Comparison of ENCODE assay signal across 27 cellular contexts in genomic region chr2:189862751-189863150, GRCh38.
"Had no signal": no experiment of that assay in that cellular context is flagged by ENCODE, and none has a peak within 500 bp of the region (broad histone marks: within the 10 kb centered on the region; RNA-seq: fewer than 3 reads in every experiment).

No MANE protein-coding gene starts in this region.

- H3K27me3 ChIP-seq: breast epithelium, esophagus squamous epithelium, heart left ventricle, spleen, tibial nerve had no signal

- DNase-seq: activated CD4-positive, alpha-beta T cell treated with anti-CD3 and anti-CD28 coated beads for 4 hours; activated CD4-positive, alpha-beta T cell treated with anti-CD3 and anti-CD28 coated beads, Interleukin-2, amount 50 U/mL, for 4 hours; activated CD8-positive, alpha-beta memory T cell treated with anti-CD3 and anti-CD28 coated beads for 24 hours; activated gamma-delta T cell; activated naive CD4-positive, alpha-beta T cell treated with anti-CD3 and anti-CD28 coated beads, Interleukin-2, amount 10 ng/mL, durations not matched to agents 7 days and 5 days; activated naive CD8-positive, alpha-beta T cell treated with anti-CD3 and anti-CD28 coated beads, Interleukin-2, amount 10 ng/mL, durations not matched to agents 7 days and 5 days; amniotic stem cell; central memory CD4-positive, alpha-beta T cell; dermis blood vessel endothelial cell; effector CD4-positive, alpha-beta T cell; esophagus squamous epithelium; heart left ventricle; hypothalamus; immature natural killer cell; kidney; left colon; midbrain; posterior cingulate gyrus; right cardiac atrium; spleen; stimulated activated naive CD4-positive, alpha-beta T cell treated with Interleukin-2 at 50 U/mL for 16 hours; T-helper 1 cell had no signal

- H3K4me3 Mint-ChIP-seq: activated naive CD4-positive, alpha-beta T cell treated with anti-CD3 and anti-CD28 coated beads, Interleukin-2, amount 10 ng/mL, durations not matched to agents 7 days and 5 days; activated naive CD8-positive, alpha-beta T cell treated with anti-CD3 and anti-CD28 coated beads, Interleukin-2, amount 10 ng/mL, durations not matched to agents 7 days and 5 days; immature natural killer cell; natural killer cell treated with Interleukin-12 subunit alpha and Interleukin-12 subunit beta and Interleukin-15 and Interleukin-18, amount 100 ng/mL, for 72 hours; T-helper 2 cell treated with Interferon-gamma antibody and Interleukin-4, amounts not matched to agents 5 μg/mL and 100 μg/mL, for 36 hours had no signal

- H3K27ac Mint-ChIP-seq: activated naive CD4-positive, alpha-beta T cell treated with anti-CD3 and anti-CD28 coated beads, Interleukin-2, amount 10 ng/mL, durations not matched to agents 7 days and 5 days; activated naive CD8-positive, alpha-beta T cell treated with anti-CD3 and anti-CD28 coated beads, Interleukin-2, amount 10 ng/mL, durations not matched to agents 7 days and 5 days; immature natural killer cell; natural killer cell treated with Interleukin-12 subunit alpha and Interleukin-12 subunit beta and Interleukin-15 and Interleukin-18, amount 100 ng/mL, for 72 hours; T-helper 2 cell treated with Interferon-gamma antibody and Interleukin-4, amounts not matched to agents 5 μg/mL and 100 μg/mL, for 36 hours had no signal

- H3K9me3 ChIP-seq: breast epithelium, esophagus squamous epithelium had no signal

- H3K4me1 ChIP-seq: breast epithelium, esophagus squamous epithelium, spleen, tibial nerve had no signal

- ATAC-seq: left colon; natural killer cell treated with Interleukin-12 subunit alpha and Interleukin-12 subunit beta and Interleukin-15 and Interleukin-18, amount 100 ng/mL, for 72 hours; right cardiac atrium had no signal

- H3K27ac ChIP-seq: breast epithelium, epithelial cell of prostate, esophagus squamous epithelium, heart left ventricle, spleen, tibial nerve had no signal

- H3K4me3 ChIP-seq: breast epithelium, esophagus squamous epithelium, heart left ventricle, spleen, tibial nerve had no signal

- H3K27me3 Mint-ChIP-seq: activated naive CD4-positive, alpha-beta T cell treated with anti-CD3 and anti-CD28 coated beads, Interleukin-2, amount 10 ng/mL, durations not matched to agents 7 days and 5 days; activated naive CD8-positive, alpha-beta T cell treated with anti-CD3 and anti-CD28 coated beads, Interleukin-2, amount 10 ng/mL, durations not matched to agents 7 days and 5 days; natural killer cell treated with Interleukin-12 subunit alpha and Interleukin-12 subunit beta and Interleukin-15 and Interleukin-18, amount 100 ng/mL, for 72 hours had no signal

- H3K4me1 Mint-ChIP-seq: activated naive CD4-positive, alpha-beta T cell treated with anti-CD3 and anti-CD28 coated beads, Interleukin-2, amount 10 ng/mL, durations not matched to agents 7 days and 5 days; activated naive CD8-positive, alpha-beta T cell treated with anti-CD3 and anti-CD28 coated beads, Interleukin-2, amount 10 ng/mL, durations not matched to agents 7 days and 5 days; immature natural killer cell had no signal

- H3K9me3 Mint-ChIP-seq: activated naive CD4-positive, alpha-beta T cell treated with anti-CD3 and anti-CD28 coated beads, Interleukin-2, amount 10 ng/mL, durations not matched to agents 7 days and 5 days; activated naive CD8-positive, alpha-beta T cell treated with anti-CD3 and anti-CD28 coated beads, Interleukin-2, amount 10 ng/mL, durations not matched to agents 7 days and 5 days; immature natural killer cell; natural killer cell treated with Interleukin-12 subunit alpha and Interleukin-12 subunit beta and Interleukin-15 and Interleukin-18, amount 100 ng/mL, for 72 hours had no signal

- H3K36me3 ChIP-seq: breast epithelium had no signal
